Comparison of ENCODE assay signal across 1 cellular context in genomic region chr5:138611295-138612220, GRCh38.
TF ChIP-seq lines count a peak whose summit lies in the region.

No MANE protein-coding gene starts in this region.

TF ChIP-seq in HEK293, 187 proteins besides CTCF, POLR2A, EP300 and RAD21 (continued from another document):
- no peak for TF ChIP-seq ZNF280C (tag by site-specific recombination; IDR thresholded peaks at IDR 0.05)
- TF ChIP-seq ZNF366 (tag by site-specific recombination; conservative IDR thresholded peaks at IDR 0.05): peak; percentile 24; the same call in 1 of the 2 replicates
- TF ChIP-seq EGR2 (tag by site-specific recombination; IDR thresholded peaks at IDR 0.05; ENCODE audit: low read depth): peak; percentile 21; the same call in 1 of the 2 replicates
- no peak for TF ChIP-seq ZSCAN18 (tag by site-specific recombination; IDR thresholded peaks at IDR 0.05)
- no peak for TF ChIP-seq ZNF585B (tag by site-specific recombination; IDR thresholded peaks at IDR 0.05)
- TF ChIP-seq MEIS1 (CRISPR knock-in tag; IDR thresholded peaks at IDR 0.05; ENCODE audit: borderline replicate concordance): no peak
- TF ChIP-seq ZNF610 (tag by site-specific recombination; IDR thresholded peaks at IDR 0.05; ENCODE audit: borderline replicate concordance): 0 out of 2 replicates have a peak, but pooled peaks have one; percentile 47
- TF ChIP-seq ZNF692 (tag by site-specific recombination; IDR thresholded peaks at IDR 0.05): no peak
- TF ChIP-seq REPIN1 (tag by site-specific recombination; IDR thresholded peaks at IDR 0.05; ENCODE audit: low read depth): no peak
- 0 out of 2 replicates have a peak, but pooled peaks have one; percentile 29 for TF ChIP-seq ZNF596 (tag by site-specific recombination; IDR thresholded peaks at IDR 0.05)
- no peak for TF ChIP-seq ZNF501 (tag by site-specific recombination; IDR thresholded peaks at IDR 0.05)
